8 cellular contexts compared by ENCODE assay signal in the genomic region with DNA sequence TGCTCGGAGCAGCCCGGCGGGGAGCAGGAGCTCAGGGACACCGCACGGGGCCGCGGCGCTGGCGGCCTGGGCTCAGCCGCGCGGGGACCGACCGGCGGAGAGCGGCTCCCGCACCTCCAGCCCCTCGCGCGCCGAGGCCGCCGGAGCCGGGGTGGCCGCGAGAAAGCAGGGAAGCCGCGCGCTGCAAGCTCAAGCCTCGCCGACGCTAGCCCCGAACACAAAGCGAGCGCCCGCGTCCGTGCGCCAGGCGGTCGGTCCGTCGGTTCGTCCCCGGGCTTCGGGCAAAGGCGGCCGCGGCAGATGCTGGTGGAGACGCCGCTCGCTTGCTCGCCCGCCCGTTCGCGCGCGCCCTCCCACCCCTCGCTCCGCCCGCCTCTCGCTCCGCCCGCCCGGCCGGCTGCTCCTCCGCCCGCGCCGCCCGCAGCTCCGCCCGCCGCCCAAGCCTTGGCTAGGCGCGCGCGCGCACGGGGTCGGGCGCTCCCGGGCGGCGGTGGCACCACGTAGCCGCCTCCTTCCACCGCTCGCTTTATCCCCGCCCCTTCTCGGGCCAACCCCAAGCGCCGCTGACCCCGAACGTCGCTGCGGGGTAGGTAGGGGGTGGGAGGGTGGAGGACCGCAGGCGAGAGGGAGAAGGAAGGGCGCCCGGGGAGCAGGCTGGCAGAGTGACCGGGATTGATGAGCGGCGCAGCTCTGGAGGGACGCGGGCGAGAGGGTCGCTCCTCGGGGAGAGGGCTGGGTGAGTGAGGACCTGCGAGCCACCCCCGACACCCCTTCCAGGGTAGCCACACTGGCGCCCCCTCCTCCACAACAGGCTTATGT. TPM values are rescaled to one million over a fixed set of nuclear protein-coding genes. Genes with fewer than 3 reads are reported as not detected.
DNase-seq lines count a peak whose midpoint lies in the region; ATAC-seq and TF ChIP-seq lines count a peak whose summit lies in the region.

Gene TSPAN5, minus strand, starts transcription at position 325 of the 819 bp plus-strand sequence.

- H4K20me1 ChIP-seq in MM.1S (ENCODE audit: insufficient read depth, low read length): no peaks in the 10 kb centered on the region

- H3K9me3 ChIP-seq in MM.1S (replicated peaks; ENCODE audit: insufficient read depth, low read length) (no peaks in the 10 kb centered on the region), left ventricle myocardium inferior (replicated peaks) (no peaks in the 10 kb centered on the region), prostate gland (no peaks in the 10 kb centered on the region), upper lobe of right lung (no peaks in the 10 kb centered on the region)

- DNase-seq in GM06990 (ENCODE audit: extremely low read depth, insufficient read length) (peak; percentile 80), HCEC 1CT (peak; percentile 77), MM.1S (peak; percentile 90), amygdala (lab: John Stamatoyannopoulos, UW) (peak in 53 of 56 donors; percentile 29 to 86 (median 70)), left ventricle myocardium inferior (peak; percentile 79), prostate gland (ENCODE audit: low spot score) (peak; percentile 70), upper lobe of right lung (peak; percentile 89)

- H3K27ac ChIP-seq in MM.1S (ENCODE audit: low read length): no peak within 1 kb of the TSS
- peak within 1 kb of the TSS; percentile 73 for H3K27ac ChIP-seq in left ventricle myocardium inferior (replicated peaks)
- peak within 1 kb of the TSS; percentile 62 to 73 for H3K27ac ChIP-seq in prostate gland
- H3K27ac ChIP-seq in upper lobe of right lung: peak within 1 kb of the TSS; percentile 47

- H3K9ac ChIP-seq in MM.1S (ENCODE audit: low read length): peak within 1 kb of the TSS; percentile 62; the same call in 1 of the 2 replicates

- intact Hi-C loops in T-helper 2 cell treated with Interferon-gamma antibody and Interleukin-4, amounts not matched to agents 100 ng/mL and 5 ng/mL, for 36 hours (cut with micrococcal nuclease): loop anchor here (1.0 to 5.0 kb wide), 6 partner anchors 19 to 516 kb away; partner anchors contain the start of genes EIF4E, METAP1 and STPG2
- intact Hi-C loops in left ventricle myocardium inferior (cut with micrococcal nuclease) (no loop called here), prostate gland (cut with DNase I) (loop anchor here (2.0 to 10.0 kb wide), 2 partner anchors 192 to 266 kb away; partner anchors contain the start of gene EIF4E), upper lobe of right lung (cut with DNase I) (no loop called here)

- peaks cover 38% of the 10 kb centered on the region for H3K79me2 ChIP-seq in MM.1S (ENCODE audit: low read length)

- peak within 1 kb of the TSS; percentile 95 for H2AFZ ChIP-seq in MM.1S (ENCODE audit: low read length)

- WGBS in prostate gland: under 1% methylated on average over 67 of the region's 113 CpGs

- TF ChIP-seq POLR2A in prostate gland (IDR thresholded peaks at IDR 0.05): no peak

- H3K27me3 ChIP-seq in GM06990 (replicated peaks; ENCODE audit: control insufficient read depth, insufficient read depth, low read length): peaks cover 6% of the 10 kb centered on the region
- no peaks in the 10 kb centered on the region for H3K27me3 ChIP-seq in MM.1S (replicated peaks; ENCODE audit: insufficient read depth, low read length)
- peaks cover 10% of the 10 kb centered on the region for H3K27me3 ChIP-seq in left ventricle myocardium inferior (ENCODE audit: low read depth)
- H3K27me3 ChIP-seq in prostate gland (replicated peaks; ENCODE audit: insufficient read depth): no peaks in the 10 kb centered on the region
- no peaks in the 10 kb centered on the region for H3K27me3 ChIP-seq in upper lobe of right lung

- H3K4me3 ChIP-seq in GM06990 (replicated peaks; ENCODE audit: low read depth, low read length): peak within 1 kb of the TSS; percentile 72
- H3K4me3 ChIP-seq in MM.1S (ENCODE audit: low read length): peak within 1 kb of the TSS; percentile 87
- peak within 1 kb of the TSS; percentile 74 for H3K4me3 ChIP-seq in left ventricle myocardium inferior
- peak within 1 kb of the TSS; percentile 50 to 63 for H3K4me3 ChIP-seq in prostate gland
- peak within 1 kb of the TSS; percentile 76 for H3K4me3 ChIP-seq in upper lobe of right lung

- H3K36me3 ChIP-seq in GM06990 (ENCODE audit: control insufficient read depth, insufficient read depth, low read length) (no peaks in the 10 kb centered on the region), MM.1S (replicated peaks; ENCODE audit: insufficient read depth, low read length) (no peaks in the 10 kb centered on the region), left ventricle myocardium inferior (no peaks in the 10 kb centered on the region), prostate gland (no peaks in the 10 kb centered on the region), upper lobe of right lung (no peaks in the 10 kb centered on the region)

- no peak for TF ChIP-seq CTCF in GM06990 (IDR thresholded peaks at IDR 0.05; ENCODE audit: insufficient read depth, low read length, poor library complexity, severe bottlenecking)
- no peak for TF ChIP-seq CTCF in MM.1S (IDR thresholded peaks at IDR 0.05; ENCODE audit: low read length)
- no peak for TF ChIP-seq CTCF in left ventricle myocardium inferior (IDR thresholded peaks at IDR 0.05; ENCODE audit: borderline replicate concordance)
- TF ChIP-seq CTCF in prostate gland (IDR thresholded peaks at IDR 0.05): no peak
- no peak for TF ChIP-seq CTCF in upper lobe of right lung (IDR thresholded peaks at IDR 0.05)

- peaks cover 13% of the 10 kb centered on the region for H3K4me1 ChIP-seq in MM.1S (ENCODE audit: low read length)
- H3K4me1 ChIP-seq in left ventricle myocardium inferior: peaks cover 42% of the 10 kb centered on the region
- no peaks in the 10 kb centered on the region for H3K4me1 ChIP-seq in prostate gland (replicated peaks)
- peaks cover 16% of the 10 kb centered on the region for H3K4me1 ChIP-seq in upper lobe of right lung

- no peaks in the 10 kb centered on the region for H3K9me2 ChIP-seq in MM.1S (replicated peaks; ENCODE audit: insufficient read depth, low read length)

- H3F3A ChIP-seq in MM.1S (ENCODE audit: insufficient read depth, low read length): peaks cover 18% of the 10 kb centered on the region

- peak within 1 kb of the TSS; percentile 94 for H3K4me2 ChIP-seq in MM.1S (ENCODE audit: low read depth, low read length)

- ATAC-seq in upper lobe of right lung: peak; percentile 94

RNA-seq across cellular contexts. Expression of gene TSPAN5, which starts in this region (rescaled TPM):
- total RNA-seq in T-helper 2 cell treated with Interferon-gamma antibody and Interleukin-4, amounts not matched to agents 100 ng/mL and 5 ng/mL, for 36 hours: 21.8 and 24.3 TPM in 2 replicates
- total RNA-seq in left ventricle myocardium inferior (1.7 TPM), prostate gland (10 to 100 TPM in 1 of 2 donors, 1 to 10 TPM in 1; 7.9 to 48.5 TPM), upper lobe of right lung (6.9 TPM)

Comparison
In these comparisons a context has a peak if more than half of its experiments do, and no peak if none do; other contexts are left out.
1. intact Hi-C loops: an anchor here in T-helper 2 cell treated with Interferon-gamma antibody and Interleukin-4, amounts not matched to agents 100 ng/mL and 5 ng/mL, for 36 hours (1.0 to 5.0 kb wide) and prostate gland (2.0 to 10.0 kb wide); none called in left ventricle myocardium inferior and upper lobe of right lung.